Comparison of ENCODE assay signal across 8 cellular contexts in genomic region chr17:82414548-82415281, GRCh38. TPM values are rescaled to one million over a fixed set of nuclear protein-coding genes. Genes with fewer than 3 reads are reported as not detected.
DNase-seq lines count a peak whose midpoint lies in the region; ATAC-seq, FAIRE-seq and TF ChIP-seq lines count a peak whose summit lies in the region.

No MANE protein-coding gene starts in this region.

- H3K4me2 ChIP-seq in mammary epithelial cell (ENCODE audit: insufficient read depth, low read depth, low read length) (peak overlapping the region; percentile 42), keratinocyte (ENCODE audit: control insufficient read depth, extremely low read depth, insufficient read depth, low read depth, low read length) (no peak overlapping the region)

- H3K9me3 ChIP-seq in mammary epithelial cell (replicated peaks; ENCODE audit: insufficient read depth, low read length) (no peaks in the 10 kb centered on the region), keratinocyte (ENCODE audit: control insufficient read depth, low read depth, low read length) (no peaks in the 10 kb centered on the region)

- H3K27ac ChIP-seq in mammary epithelial cell (ENCODE audit: insufficient read depth, low read depth, low read length): no peak overlapping the region
- H3K27ac ChIP-seq in keratinocyte (ENCODE audit: control insufficient read depth, insufficient read depth, low read length): no peak overlapping the region

- H2AFZ ChIP-seq in mammary epithelial cell (ENCODE audit: low read depth, low read length): no peak overlapping the region
- no peak overlapping the region for H2AFZ ChIP-seq in keratinocyte (ENCODE audit: control insufficient read depth, low read length)

- no peaks in the 10 kb centered on the region for H3K9me1 ChIP-seq in keratinocyte (ENCODE audit: control insufficient read depth, extremely low read depth, insufficient read depth, low read length)

- ATAC-seq in activated CD4-positive, CD25-positive, alpha-beta regulatory T cell treated with anti-CD3 and anti-CD28 coated beads, Interleukin-2, amount 50 U/mL, for 24 hours: peak; percentile 27 to 37
- ATAC-seq in HG02759 (IDR thresholded peaks at IDR 0.05; ENCODE audit: unreplicated experiment): no peak

- no peak for FAIRE-seq in keratinocyte (lab: Jason Lieb, UNC)

- dilution Hi-C loops in mammary epithelial cell (cut with HindIII; ENCODE audit: low sequenced_read_pairs) (loop anchor here (5.0 to 10.0 kb wide), 6 partner anchors 43 to 207 kb away; partner anchors contain the start of gene NARF), keratinocyte (cut with MboI; ENCODE audit: extremely low pct_ligation_motif_present, low sequenced_read_pairs) (no loop called here)

- intact Hi-C loops in mammary epithelial cell (cut with micrococcal nuclease): loop anchor here (1.0 kb wide), 4 partner anchors 30 to 208 kb away; no protein-coding TSS in a partner anchor

- no peaks in the 10 kb centered on the region for H3K36me3 ChIP-seq in mammary epithelial cell (ENCODE audit: insufficient read depth, low read length)
- H3K36me3 ChIP-seq in keratinocyte (ENCODE audit: control insufficient read depth in 2 of 2, extremely low read depth in 1 of 2, insufficient read depth in 2 of 2, low read length in 2 of 2): peaks cover 0 to 3% of the 10 kb centered on the region in 2 experiments

- H3K4me1 ChIP-seq in mammary epithelial cell (ENCODE audit: insufficient read depth, low read length) (peaks cover 13% of the 10 kb centered on the region), keratinocyte (ENCODE audit: control insufficient read depth, extremely low read depth, insufficient read depth, low read length) (peaks cover 14% of the 10 kb centered on the region)

- BruUV-seq in mammary epithelial cell (replicated peaks; lab: Mats Ljungman, UMichigan): no TSS peak

- CTCF ChIA-PET in mammary epithelial cell (lab: Charles Lee; ENCODE audit: low non-redundant PET): interaction anchor here (0.6 kb wide), 1 partner anchor 418 kb away, joined by 7 read pairs; no protein-coding TSS in a partner anchor

- DNase-seq in ELR (ENCODE audit: low read depth) (peak; percentile 77), NCI-H1092 (lab: John Stamatoyannopoulos, UW) (peak; percentile 27), mammary epithelial cell (peak; percentile 48), keratinocyte (ENCODE audit: low read depth, low spot score) (no peak), NCI-H187 treated with DMSO at 0.1 percent for 48 hours (lab: John Stamatoyannopoulos, UW) (no peak)
- peak; percentile 80 for DNase-seq in stimulated activated CD4-positive, alpha-beta T cell treated with anti-CD3 and anti-CD28 coated beads, Interleukin-2, amount 100 ng/mL, for 24 hours

- H3K9ac ChIP-seq in mammary epithelial cell (ENCODE audit: insufficient read depth, low read length) (no peak overlapping the region), keratinocyte (ENCODE audit: control insufficient read depth, extremely low read depth, insufficient read depth, low read length) (no peak overlapping the region)

- no peaks in the 10 kb centered on the region for H4K20me1 ChIP-seq in mammary epithelial cell (ENCODE audit: insufficient read depth, low read length)
- peaks cover 13% of the 10 kb centered on the region for H4K20me1 ChIP-seq in keratinocyte (ENCODE audit: control insufficient read depth, extremely low read depth, insufficient read depth, low read length)

- no peaks in the 10 kb centered on the region for H3K27me3 ChIP-seq in mammary epithelial cell (ENCODE audit: insufficient read depth, low read length)
- no peaks in the 10 kb centered on the region for H3K27me3 ChIP-seq in keratinocyte (ENCODE audit: control insufficient read depth, extremely low read depth, insufficient read depth, low read length)

- 26% methylated on average over 32 of the region's 38 CpGs for WGBS in mammary epithelial cell (ENCODE audit: low coverage, missing lambda C conversion rate)

- H3K4me3 ChIP-seq in mammary epithelial cell (replicated peaks in 1 of 3; ENCODE audit: insufficient read depth in 1 of 3, low read depth in 2 of 3, low read length in 3 of 3): no peak overlapping the region
- H3K4me3 ChIP-seq in keratinocyte (ENCODE audit: control insufficient read depth in 2 of 3, extremely low read depth in 1 of 3, insufficient read depth in 2 of 3, low read depth in 1 of 3, low read length in 3 of 3): no peak overlapping the region

- H3K79me2 ChIP-seq in mammary epithelial cell (ENCODE audit: insufficient read depth, low read length): peaks cover 4% of the 10 kb centered on the region
- peaks cover 4% of the 10 kb centered on the region for H3K79me2 ChIP-seq in keratinocyte (ENCODE audit: control insufficient read depth, insufficient read depth, low read length)

- TF ChIP-seq CTCF in mammary epithelial cell (conservative IDR thresholded peaks at IDR 0.05 in 1 of 2, IDR thresholded peaks at IDR 0.05 in 1 of 2; ENCODE audit: extremely low read depth in 1 of 2, insufficient read depth in 1 of 2, low read depth in 1 of 2, low read length in 2 of 2) (peak; percentile 37 to 59), keratinocyte (optimal IDR thresholded peaks at IDR 0.05 in 1 of 3, IDR thresholded peaks at IDR 0.05 in 1 of 3, conservative IDR thresholded peaks at IDR 0.05 in 1 of 3; ENCODE audit: extremely low read depth in 1 of 3, insufficient read depth in 2 of 3, low read length in 3 of 3) (peak; percentile 59 to 77 (median 70))

- in situ Hi-C loops in mammary epithelial cell (cut with MboI; ENCODE audit: low sequenced_read_pairs in 2 of 2): loop anchor here in 1 of 2 donors (10.0 kb wide), 1 partner anchor 60 kb away; the partner anchor contains the start of gene TEX19

RNA-seq across cellular contexts. Expression of gene HEXD, which starts 3.4 kb away (rescaled TPM):
- total RNA-seq in mammary epithelial cell: 10 to 100 TPM in 1 of 2 donors, 1 to 10 TPM in 1; 6.3 to 13.0 TPM
- polyA plus RNA-seq in mammary epithelial cell (8.0 TPM), keratinocyte (5.6 to 7.8 TPM (median 6.6 TPM) in 3 replicates)
- polyA minus RNA-seq in mammary epithelial cell (3.8 TPM), keratinocyte (3.7 to 5.4 TPM (median 3.9 TPM) in 3 replicates)
- polyA plus RNA-seq in keratinocyte (2011; ENCODE audit: low read depth): 1.9 TPM
- polyA plus RNA-seq in keratinocyte (2011; cell fraction: cytosol; rRNA removed): 2.9 and 4.1 TPM in 2 replicates
- 19.7 and 20.7 TPM in 2 replicates for polyA plus RNA-seq in keratinocyte (2011; cell fraction: nucleus; rRNA removed)
- polyA plus RNA-seq in keratinocyte (2012; ENCODE audit: low replicate concordance): 4.2 and 5.2 TPM in 2 replicates
- 10.4 TPM for polyA minus RNA-seq in keratinocyte (2011; cell fraction: cytosol; rRNA and poly(A)+ RNA removed)
- 4.6 and 6.7 TPM in 2 replicates for polyA minus RNA-seq in keratinocyte (2011; cell fraction: nucleus; rRNA and poly(A)+ RNA removed)

RNA-seq across cellular contexts. Expression of gene OGFOD3, which starts 3.7 kb away (rescaled TPM):
- 10 to 100 TPM; 18.5 to 25.6 TPM for total RNA-seq in mammary epithelial cell
- polyA plus RNA-seq in mammary epithelial cell: 26.1 TPM
- polyA minus RNA-seq in mammary epithelial cell: 19.0 TPM
- polyA plus RNA-seq in keratinocyte: 10.8 to 21.6 TPM (median 15.3 TPM) in 3 replicates
- 10.0 TPM for polyA plus RNA-seq in keratinocyte (2011; ENCODE audit: low read depth)
- 8.8 and 13.7 TPM in 2 replicates for polyA plus RNA-seq in keratinocyte (2011; cell fraction: cytosol; rRNA removed)
- polyA plus RNA-seq in keratinocyte (2011; cell fraction: nucleus; rRNA removed): 15.5 and 18.5 TPM in 2 replicates
- polyA plus RNA-seq in keratinocyte (2012; ENCODE audit: low replicate concordance): 8.4 and 21.7 TPM in 2 replicates
- 18.9 to 30.5 TPM (median 20.1 TPM) in 3 replicates for polyA minus RNA-seq in keratinocyte
- 21.5 TPM for polyA minus RNA-seq in keratinocyte (2011; cell fraction: cytosol; rRNA and poly(A)+ RNA removed)
- polyA minus RNA-seq in keratinocyte (2011; cell fraction: nucleus; rRNA and poly(A)+ RNA removed): 12.5 and 17.1 TPM in 2 replicates

RNA-seq across cellular contexts. Expression of gene CYBC1, which starts 35.8 kb away (rescaled TPM):
- 10 to 100 TPM; 21.8 to 38.3 TPM for total RNA-seq in mammary epithelial cell
- polyA plus RNA-seq in mammary epithelial cell (30.3 TPM), keratinocyte (30.2 to 36.0 TPM (median 34.2 TPM) in 3 replicates)
- polyA minus RNA-seq in mammary epithelial cell (21.6 TPM), keratinocyte (22.5 to 35.4 TPM (median 26.9 TPM) in 3 replicates)
- 10.1 TPM for polyA plus RNA-seq in keratinocyte (2011; ENCODE audit: low read depth)
- 14.2 and 21.4 TPM in 2 replicates for polyA plus RNA-seq in keratinocyte (2011; cell fraction: cytosol; rRNA removed)
- polyA plus RNA-seq in keratinocyte (2011; cell fraction: nucleus; rRNA removed): 59.9 and 70.1 TPM in 2 replicates
- polyA plus RNA-seq in keratinocyte (2012; ENCODE audit: low replicate concordance): 25.9 and 27.8 TPM in 2 replicates
- 28.6 TPM for polyA minus RNA-seq in keratinocyte (2011; cell fraction: cytosol; rRNA and poly(A)+ RNA removed)
- polyA minus RNA-seq in keratinocyte (2011; cell fraction: nucleus; rRNA and poly(A)+ RNA removed): 25.4 and 25.9 TPM in 2 replicates

RNA-seq across cellular contexts. Expression of gene UTS2R, which starts 43.1 kb away (rescaled TPM):
- not detected for total RNA-seq in mammary epithelial cell
- polyA plus RNA-seq in mammary epithelial cell (not detected), keratinocyte (not detected in 3 replicates)
- polyA minus RNA-seq in mammary epithelial cell (not detected), keratinocyte (not detected in 3 replicates)
- not detected for polyA plus RNA-seq in keratinocyte (2011; ENCODE audit: low read depth)
- not detected in 2 replicates for polyA plus RNA-seq in keratinocyte (2011; cell fraction: cytosol; rRNA removed)
- not detected in 2 replicates for polyA plus RNA-seq in keratinocyte (2011; cell fraction: nucleus; rRNA removed)
- polyA plus RNA-seq in keratinocyte (2012; ENCODE audit: low replicate concordance): not detected in 2 replicates
- polyA minus RNA-seq in keratinocyte (2011; cell fraction: cytosol; rRNA and poly(A)+ RNA removed): not detected
- not detected in 2 replicates for polyA minus RNA-seq in keratinocyte (2011; cell fraction: nucleus; rRNA and poly(A)+ RNA removed)

RNA-seq across cellular contexts. Expression of gene NARF, which starts 43.8 kb away (rescaled TPM):
- 10 to 100 TPM; 25.0 to 31.5 TPM for total RNA-seq in mammary epithelial cell
- 45.0 TPM for polyA plus RNA-seq in mammary epithelial cell
- polyA minus RNA-seq in mammary epithelial cell: 31.3 TPM
- polyA plus RNA-seq in keratinocyte: 31.9 to 36.8 TPM (median 32.9 TPM) in 3 replicates
- 40.8 TPM for polyA plus RNA-seq in keratinocyte (2011; ENCODE audit: low read depth)
- 27.9 and 31.3 TPM in 2 replicates for polyA plus RNA-seq in keratinocyte (2011; cell fraction: cytosol; rRNA removed)
- 40.5 and 43.6 TPM in 2 replicates for polyA plus RNA-seq in keratinocyte (2011; cell fraction: nucleus; rRNA removed)
- 22.1 and 40.8 TPM in 2 replicates for polyA plus RNA-seq in keratinocyte (2012; ENCODE audit: low replicate concordance)
- 19.5 to 39.9 TPM (median 24.4 TPM) in 3 replicates for polyA minus RNA-seq in keratinocyte
- 26.1 TPM for polyA minus RNA-seq in keratinocyte (2011; cell fraction: cytosol; rRNA and poly(A)+ RNA removed)
- polyA minus RNA-seq in keratinocyte (2011; cell fraction: nucleus; rRNA and poly(A)+ RNA removed): 7.3 and 12.1 TPM in 2 replicates

Comparison
In these comparisons a context has a peak if more than half of its experiments do, and no peak if none do; other contexts are left out.
1. DNase-seq: peak in ELR (single experiment), NCI-H1092 (single experiment), mammary epithelial cell (single experiment) and stimulated activated CD4-positive, alpha-beta T cell treated with anti-CD3 and anti-CD28 coated beads, Interleukin-2, amount 100 ng/mL, for 24 hours (2 of 2); none in keratinocyte (single experiment) and NCI-H187 treated with DMSO at 0.1 percent for 48 hours (single experiment).